9 cellular contexts compared by ENCODE assay signal in the genomic region with DNA sequence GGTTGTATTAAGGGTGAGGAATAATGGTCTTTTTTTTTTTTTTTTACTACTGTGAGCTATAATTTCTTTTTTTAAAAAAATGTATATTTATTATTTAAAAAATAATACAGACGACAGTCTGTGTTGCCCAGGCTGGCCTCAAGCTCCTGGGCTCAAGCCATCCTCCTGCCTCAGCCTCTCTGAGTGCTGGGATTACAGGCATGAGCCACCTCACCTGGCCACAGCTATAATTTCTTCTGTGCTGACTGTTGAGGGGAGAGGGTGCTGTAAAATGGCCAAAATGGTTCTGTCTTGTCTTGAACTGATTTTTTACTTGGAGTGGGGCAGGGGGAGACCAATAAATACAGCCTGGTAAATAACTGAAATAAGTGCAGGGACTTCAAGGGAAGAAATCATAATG. TPM values are rescaled to one million over a fixed set of nuclear protein-coding genes. Genes with fewer than 3 reads are reported as not detected.
DNase-seq lines count a peak whose midpoint lies in the region; ATAC-seq, FAIRE-seq and TF ChIP-seq lines count a peak whose summit lies in the region.
"Had no signal": no experiment of that assay in that cellular context is flagged by ENCODE, and none has a peak within 500 bp of the region (broad histone marks: within the 10 kb centered on the region; RNA-seq: fewer than 3 reads in every experiment).

No MANE protein-coding gene starts in this region.

- H3K9ac ChIP-seq in HUES6 (ENCODE audit: low read length), result no peak overlapping the region
- peak overlapping the region; percentile 97 for H3K9ac ChIP-seq in mucosa of stomach (ENCODE audit: low read length)

- H3K27ac Mint-ChIP-seq in central memory CD8-positive, alpha-beta T cell (ENCODE audit: low read depth), result peak overlapping the region; percentile 69

- CTCF ChIA-PET in A549 (lab: Yijun Ruan, JAX), result interaction anchor here (0.7 to 1.9 kb wide), 6 partner anchors 11 to 161 kb away, joined by 3 to 7 read pairs (median 4); no protein-coding TSS in a partner anchor

- peak overlapping the region; percentile 86 for H3K4me3 ChIP-seq in A549
- H3K4me3 ChIP-seq in HUES6 (ENCODE audit: low read depth, low read length), result peak overlapping the region; percentile 95
- H3K4me3 ChIP-seq in mucosa of stomach (ENCODE audit: low read length), result no peak overlapping the region

- peak overlapping the region; percentile 91 for H3K4me2 ChIP-seq in A549

- POLR2A ChIA-PET in A549 (lab: Yijun Ruan, JAX), result interaction anchor here (1.1 to 2.9 kb wide), 4 partner anchors 8 to 174 kb away, joined by 3 to 15 read pairs (median 5); a partner anchor contains a TSS

- ATAC-seq in A549 (no peak), GM21367 (IDR thresholded peaks at IDR 0.05; ENCODE audit: unreplicated experiment) (no peak)
- no peak for ATAC-seq in central memory CD8-positive, alpha-beta T cell (replicated peaks; ENCODE audit: extremely low read depth, poor library complexity, severe bottlenecking)

- peaks cover 63% of the 10 kb centered on the region for H3K4me1 ChIP-seq in A549
- H3K4me1 ChIP-seq in HUES6 (ENCODE audit: control insufficient read depth, insufficient read depth, low read length), result peaks cover 8% of the 10 kb centered on the region; the same call in 1 of the 2 replicates
- H3K4me1 ChIP-seq in mucosa of stomach (ENCODE audit: control insufficient read depth, insufficient read depth, low read length), result peaks cover 24% of the 10 kb centered on the region

- H3K4me3 Mint-ChIP-seq in central memory CD8-positive, alpha-beta T cell, result peak overlapping the region; percentile 82

- H3K36me3 Mint-ChIP-seq in central memory CD8-positive, alpha-beta T cell (ENCODE audit: insufficient read depth), result peaks cover 90% of the 10 kb centered on the region

- TF ChIP-seq EP300 in A549 (IDR thresholded peaks at IDR 0.05), result no peak

- H3K27me3 ChIP-seq in HUES6 (ENCODE audit: control insufficient read depth, insufficient read depth, low read length) (no peaks in the 10 kb centered on the region), mucosa of stomach (ENCODE audit: control insufficient read depth, insufficient read depth, low read length) (no peaks in the 10 kb centered on the region)

- no peaks in the 10 kb centered on the region for H3K27me3 Mint-ChIP-seq in central memory CD8-positive, alpha-beta T cell

- FAIRE-seq in A549 (lab: Jason Lieb, UNC), result no peak

- peaks cover 82% of the 10 kb centered on the region for H3K36me3 ChIP-seq in HUES6 (ENCODE audit: control insufficient read depth, insufficient read depth, low read length)
- peaks cover 6% of the 10 kb centered on the region for H3K36me3 ChIP-seq in mucosa of stomach (ENCODE audit: control insufficient read depth, insufficient read depth, low read length)

- no peaks in the 10 kb centered on the region for H3K9me3 ChIP-seq in A549
- H3K9me3 ChIP-seq in HUES6 (ENCODE audit: control insufficient read depth, insufficient read depth, low read depth, low read length), result no peaks in the 10 kb centered on the region
- H3K9me3 ChIP-seq in mucosa of stomach (ENCODE audit: control insufficient read depth, low read length), result no peaks in the 10 kb centered on the region

- DNase-seq in A549 (ENCODE audit: low read depth in 1 of 2, low spot score in 1 of 2), result no peak
- no peak for DNase-seq in central memory CD8-positive, alpha-beta T cell (ENCODE audit: low spot score in 2 of 2)
- DNase-seq in NOMO-1 treated with DMSO at 0.1 percent for 48 hours (lab: John Stamatoyannopoulos, UW; ENCODE audit: unreplicated experiment), result no peak
- no peak for DNase-seq in DMS114 treated with DMSO at 0.1 percent for 48 hours (lab: John Stamatoyannopoulos, UW; ENCODE audit: unreplicated experiment)
- DNase-seq in stimulated activated CD4-positive, alpha-beta T cell treated with anti-CD3 and anti-CD28 coated beads, Interleukin-12 subunit alpha, Interleukin-12 subunit beta, amount 100 ng/mL, for 4 hours, result no peak
- DNase-seq: activated CD4-positive, CD25-positive, alpha-beta regulatory T cell had no signal

- H3K9me3 Mint-ChIP-seq in central memory CD8-positive, alpha-beta T cell, result no peaks in the 10 kb centered on the region

- TF ChIP-seq RAD21 in A549 (conservative IDR thresholded peaks at IDR 0.05 in 1 of 2, IDR thresholded peaks at IDR 0.05 in 1 of 2), result no peak

- 10% methylated on average over 1 of the region's 1 CpG for WGBS in A549 (ENCODE audit: missing lambda C conversion rate)

- H3K4me1 Mint-ChIP-seq in central memory CD8-positive, alpha-beta T cell, result peaks cover 48% of the 10 kb centered on the region

- H3K27ac ChIP-seq in A549 (0 out of 6 replicates have a peak overlapping the region, but pooled peaks of 1 of the 2 experiments have one; percentile 29), HUES6 (ENCODE audit: low read depth, low read length) (no peak overlapping the region)

- no peak for TF ChIP-seq CTCF in A549 (IDR thresholded peaks at IDR 0.05)

- TF ChIP-seq POLR2A in A549 (IDR thresholded peaks at IDR 0.05; ENCODE audit: low read length), result no peak

TF ChIP-seq in A549, 52 proteins besides CTCF, POLR2A, EP300 and RAD21:
- no peak for TF ChIP-seq CBX2 (IDR thresholded peaks at IDR 0.05; ENCODE audit: borderline replicate concordance, low read depth)
- TF ChIP-seq NPAS2 (CRISPR knock-in tag; IDR thresholded peaks at IDR 0.05; ENCODE audit: borderline replicate concordance), result no peak
- no peak for TF ChIP-seq RARB (CRISPR knock-in tag; IDR thresholded peaks at IDR 0.05)
- no peak for TF ChIP-seq CBX8 (IDR thresholded peaks at IDR 0.05)
- TF ChIP-seq, protein P1, sequence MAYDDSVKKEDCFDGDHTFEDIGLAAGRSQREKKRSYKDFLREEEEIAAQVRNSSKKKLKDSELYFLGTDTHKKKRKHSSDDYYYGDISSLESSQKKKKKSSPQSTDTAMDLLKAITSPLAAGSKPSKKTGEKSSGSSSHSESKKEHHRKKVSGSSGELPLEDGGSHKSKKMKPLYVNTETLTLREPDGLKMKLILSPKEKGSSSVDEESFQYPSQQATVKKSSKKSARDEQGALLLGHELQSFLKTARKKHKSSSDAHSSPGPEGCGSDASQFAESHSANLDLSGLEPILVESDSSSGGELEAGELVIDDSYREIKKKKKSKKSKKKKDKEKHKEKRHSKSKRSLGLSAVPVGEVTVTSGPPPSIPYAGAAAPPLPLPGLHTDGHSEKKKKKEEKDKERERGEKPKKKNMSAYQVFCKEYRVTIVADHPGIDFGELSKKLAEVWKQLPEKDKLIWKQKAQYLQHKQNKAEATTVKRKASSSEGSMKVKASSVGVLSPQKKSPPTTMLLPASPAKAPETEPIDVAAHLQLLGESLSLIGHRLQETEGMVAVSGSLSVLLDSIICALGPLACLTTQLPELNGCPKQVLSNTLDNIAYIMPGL (CRISPR knock-in tag; IDR thresholded peaks at IDR 0.05; ENCODE audit: borderline replicate concordance), result no peak
- TF ChIP-seq BHLHE40 (IDR thresholded peaks at IDR 0.05; ENCODE audit: low read depth, low read length), result no peak
- no peak for TF ChIP-seq TP53 (CRISPR knock-in tag; IDR thresholded peaks at IDR 0.05)
- TF ChIP-seq, protein P2, sequence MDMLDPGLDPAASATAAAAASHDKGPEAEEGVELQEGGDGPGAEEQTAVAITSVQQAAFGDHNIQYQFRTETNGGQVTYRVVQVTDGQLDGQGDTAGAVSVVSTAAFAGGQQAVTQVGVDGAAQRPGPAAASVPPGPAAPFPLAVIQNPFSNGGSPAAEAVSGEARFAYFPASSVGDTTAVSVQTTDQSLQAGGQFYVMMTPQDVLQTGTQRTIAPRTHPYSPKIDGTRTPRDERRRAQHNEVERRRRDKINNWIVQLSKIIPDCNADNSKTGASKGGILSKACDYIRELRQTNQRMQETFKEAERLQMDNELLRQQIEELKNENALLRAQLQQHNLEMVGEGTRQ (IDR thresholded peaks at IDR 0.05), result no peak
- TF ChIP-seq, protein P3, sequence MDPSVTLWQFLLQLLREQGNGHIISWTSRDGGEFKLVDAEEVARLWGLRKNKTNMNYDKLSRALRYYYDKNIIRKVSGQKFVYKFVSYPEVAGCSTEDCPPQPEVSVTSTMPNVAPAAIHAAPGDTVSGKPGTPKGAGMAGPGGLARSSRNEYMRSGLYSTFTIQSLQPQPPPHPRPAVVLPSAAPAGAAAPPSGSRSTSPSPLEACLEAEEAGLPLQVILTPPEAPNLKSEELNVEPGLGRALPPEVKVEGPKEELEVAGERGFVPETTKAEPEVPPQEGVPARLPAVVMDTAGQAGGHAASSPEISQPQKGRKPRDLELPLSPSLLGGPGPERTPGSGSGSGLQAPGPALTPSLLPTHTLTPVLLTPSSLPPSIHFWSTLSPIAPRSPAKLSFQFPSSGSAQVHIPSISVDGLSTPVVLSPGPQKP (IDR thresholded peaks at IDR 0.05; ENCODE audit: low read depth, low read length), result no peak
- TF ChIP-seq, protein P4, sequence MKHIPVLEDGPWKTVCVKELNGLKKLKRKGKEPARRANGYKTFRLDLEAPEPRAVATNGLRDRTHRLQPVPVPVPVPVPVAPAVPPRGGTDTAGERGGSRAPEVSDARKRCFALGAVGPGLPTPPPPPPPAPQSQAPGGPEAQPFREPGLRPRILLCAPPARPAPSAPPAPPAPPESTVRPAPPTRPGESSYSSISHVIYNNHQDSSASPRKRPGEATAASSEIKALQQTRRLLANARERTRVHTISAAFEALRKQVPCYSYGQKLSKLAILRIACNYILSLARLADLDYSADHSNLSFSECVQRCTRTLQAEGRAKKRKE (CRISPR knock-in tag; IDR thresholded peaks at IDR 0.05; ENCODE audit: low read depth), result no peak
- no peak for TF ChIP-seq HDAC2 (IDR thresholded peaks at IDR 0.05)

RNA-seq across cellular contexts. Expression of a gene that starts 3.6 kb away (rescaled TPM):
- polyA plus RNA-seq in A549 (2011; rRNA removed), result 339 and 652 TPM in 2 replicates
- polyA plus RNA-seq in A549 (2012; cell fraction: cytosol; rRNA removed), result 383 and 445 TPM in 2 replicates
- 207 and 251 TPM in 2 replicates for polyA plus RNA-seq in A549 (2012; cell fraction: nucleus; rRNA removed)
- polyA plus RNA-seq in A549 (2017; fragmentation: RNase III; extraction: RNeasy Plus Mini Kit Qiagen cat#74134 plus additional on column Dnase treatment), result 582 to 629 TPM (median 605 TPM) in 3 replicates
- 152 and 175 TPM in 2 replicates for polyA minus RNA-seq in A549 (2011; rRNA and poly(A)+ RNA removed)

RNA-seq across cellular contexts. Expression of a gene that starts 50.5 kb away (rescaled TPM):
- 30.0 and 30.7 TPM in 2 replicates for polyA plus RNA-seq in A549 (2011; rRNA removed)
- polyA plus RNA-seq in A549 (2012; cell fraction: cytosol; rRNA removed), result 7.9 and 10.0 TPM in 2 replicates
- polyA plus RNA-seq in A549 (2012; cell fraction: nucleus; rRNA removed), result 11.2 and 17.9 TPM in 2 replicates
- polyA plus RNA-seq in A549 (2017; fragmentation: RNase III; extraction: RNeasy Plus Mini Kit Qiagen cat#74134 plus additional on column Dnase treatment), result 30.9 to 31.6 TPM (median 31.0 TPM) in 3 replicates
- polyA minus RNA-seq in A549 (2011; rRNA and poly(A)+ RNA removed), result 9.8 and 11.4 TPM in 2 replicates
